ENCODE assay signal across 22 cellular contexts in genomic region chr13:39284801-39285388, GRCh38.
DNase-seq lines count a peak whose midpoint lies in the region; ATAC-seq and TF ChIP-seq lines count a peak whose summit lies in the region.
"Had no signal": no experiment of that assay in that cellular context is flagged by ENCODE, and none has a peak within 500 bp of the region (broad histone marks: within the 10 kb centered on the region; RNA-seq: fewer than 3 reads in every experiment).

No MANE protein-coding gene starts in this region.

- POLR2A ChIA-PET in AG04450 (lab: Yijun Ruan, JAX), result no interaction called here

- WGBS in iPS DF 6.9 (ENCODE audit: insufficient coverage, insufficient read length), result no CpG with 5 or more reads among the region's 8 CpGs

- H3K36me3 ChIP-seq in iPS DF 6.9 (ENCODE audit: control insufficient read depth, insufficient read depth, low read length), result no peaks in the 10 kb centered on the region
- H3K36me3 ChIP-seq: gastrocnemius medialis, thoracic aorta had no signal

- no peak for DNase-seq in AG04450 (ENCODE audit: low read depth, low spot score)
- DNase-seq in LNCaP clone FGC (ENCODE audit: low read depth), result no peak
- no peak for DNase-seq in epithelial cell of proximal tubule (ENCODE audit: low read depth)
- peak; percentile 29 for DNase-seq in iPS DF 6.9 (ENCODE audit: low read depth, low spot score)
- DNase-seq in HuH-7 (ENCODE audit: low spot score), result no peak
- DNase-seq in UCSD-AML1 (lab: John Stamatoyannopoulos, UW; ENCODE audit: unreplicated experiment), result no peak
- no peak for DNase-seq in OCI-M1 (lab: John Stamatoyannopoulos, UW)
- DNase-seq: ACHN; activated CD4-positive, alpha-beta T cell treated with anti-CD3 and anti-CD28 coated beads, Interleukin-2, amount 10 ng/mL, durations not matched to agents 7 days and 5 days; activated CD8-positive, alpha-beta memory T cell treated with anti-CD3 and anti-CD28 coated beads, Interleukin-2, amount 50 U/mL, for 4 hours; activated effector memory CD4-positive, alpha-beta T cell treated with anti-CD3 and anti-CD28 coated beads, Interleukin-2, amount 50 U/mL, for 16 hours; amygdala; CD8-positive, alpha-beta T cell; DMS53; gastrocnemius medialis; immature natural killer cell; naive thymus-derived CD8-positive, alpha-beta T cell; NCI-H1417; NCI-H2171 had no signal

- no peaks in the 10 kb centered on the region for H3K9me3 ChIP-seq in AG04450 (ENCODE audit: control insufficient read depth, insufficient read depth, low read length)
- H3K9me3 ChIP-seq in iPS DF 6.9 (ENCODE audit: control insufficient read depth, insufficient read depth, low read length), result no peaks in the 10 kb centered on the region
- H3K9me3 ChIP-seq: gastrocnemius medialis had no signal

- ATAC-seq in GM21576 (IDR thresholded peaks at IDR 0.05; ENCODE audit: unreplicated experiment), result no peak
- ATAC-seq: CD8-positive, alpha-beta T cell; gastrocnemius medialis; naive thymus-derived CD8-positive, alpha-beta T cell; stimulated activated effector memory CD8-positive, alpha-beta T cell treated with anti-CD3 and anti-CD28 coated beads, Interleukin-12 subunit alpha, Interleukin-12 subunit beta, amount 100 ng/mL, for 72 hours had no signal

- no peak overlapping the region for H3K4me3 ChIP-seq in AG04450 (ENCODE audit: low read depth, low read length)
- no peak overlapping the region for H3K4me3 ChIP-seq in LNCaP clone FGC (ENCODE audit: low read depth, low read length)
- no peak overlapping the region for H3K4me3 ChIP-seq in epithelial cell of proximal tubule (ENCODE audit: low read depth, low read length)
- no peak overlapping the region for H3K4me3 ChIP-seq in iPS DF 6.9 (ENCODE audit: low read length)
- H3K4me3 ChIP-seq: gastrocnemius medialis, thoracic aorta had no signal

- TF ChIP-seq CTCF in AG04450 (IDR thresholded peaks at IDR 0.05; ENCODE audit: low read depth, low read length) (peak; percentile 26; the same call in 1 of the 2 replicates), LNCaP clone FGC (IDR thresholded peaks at IDR 0.05; ENCODE audit: control insufficient read depth, extremely low read depth, insufficient read depth) (peak; percentile 18; the same call in 1 of the 2 replicates), epithelial cell of proximal tubule (conservative IDR thresholded peaks at IDR 0.05; ENCODE audit: low read depth, low read length) (peak; percentile 24)

- CTCF ChIA-PET in AG04450 (lab: Charles Lee), result interaction anchor here (1.0 to 2.6 kb wide), 3 partner anchors 141 to 331 kb away, joined by 4 to 11 read pairs (median 7); no protein-coding TSS in a partner anchor

- H3K27ac ChIP-seq in AG04450 (ENCODE audit: low read depth, low read length) (no peak overlapping the region), iPS DF 6.9 (ENCODE audit: low read length) (no peak overlapping the region)
- H3K27ac ChIP-seq: gastrocnemius medialis, thoracic aorta had no signal

- H3K4me1 ChIP-seq in iPS DF 6.9 (ENCODE audit: control insufficient read depth, insufficient read depth, low read length), result no peaks in the 10 kb centered on the region
- H3K4me1 ChIP-seq: gastrocnemius medialis had no signal

- H3K27me3 ChIP-seq in AG04450 (ENCODE audit: control insufficient read depth, insufficient read depth, low read length) (no peaks in the 10 kb centered on the region), iPS DF 6.9 (ENCODE audit: control insufficient read depth, insufficient read depth, low read length) (no peaks in the 10 kb centered on the region)
- H3K27me3 ChIP-seq: gastrocnemius medialis had no signal
